ENCODE assay signal across 8 cellular contexts in genomic region chr1:209576798-209577197, GRCh38. TPM values are rescaled to one million over a fixed set of nuclear protein-coding genes. Genes with fewer than 3 reads are reported as not detected.
A peak's percentile ranks its signal among the peaks of the same experiment; 100 is the strongest.
DNase-seq lines count a peak whose midpoint lies in the region; ATAC-seq and TF ChIP-seq lines count a peak whose summit lies in the region.

No MANE protein-coding gene starts in this region.

- in situ Hi-C loops in SK-MEL-5 (cut with HindIII; ENCODE audit: low pct_unique_long_range_greater_than_20kb, low sequenced_read_pairs) = no loop called here

- CTCF ChIA-PET in activated naive CD4-positive, alpha-beta T cell treated with anti-CD3 and anti-CD28 coated beads, Interleukin-2, amount 10 ng/mL, durations not matched to agents 7 days and 5 days (lab: Charles Lee) = interaction anchor here (0.9 to 4.9 kb wide), 18 partner anchors 9 to 246 kb away, joined by 3 to 40 read pairs (median 5); no protein-coding TSS in a partner anchor

- no peaks in the 10 kb centered on the region for H3K79me2 ChIP-seq in Loucy (ENCODE audit: insufficient read depth, low read length)

- no peaks in the 10 kb centered on the region for H4K20me1 ChIP-seq in Loucy (ENCODE audit: insufficient read depth, low read length, poor library complexity, severe bottlenecking)

- H3K27me3 ChIP-seq in Loucy (ENCODE audit: insufficient read depth, low read length, poor library complexity, severe bottlenecking) = no peaks in the 10 kb centered on the region
- H3K27me3 ChIP-seq in psoas muscle (ENCODE audit: insufficient read depth in 3 of 3, low read length in 2 of 3) = peaks cover 0 to 7% (median 3%) of the 10 kb centered on the region in 3 donors

- peak; percentile 75 for ATAC-seq in GM21825 (IDR thresholded peaks at IDR 0.05; ENCODE audit: unreplicated experiment)
- ATAC-seq in Right ventricle myocardium inferior = peak; percentile 93
- peak; percentile 94 to 100 (median 98) for ATAC-seq in psoas muscle

- no peaks in the 10 kb centered on the region for H3F3A ChIP-seq in Loucy (ENCODE audit: low read depth)

- H3K27me3 Mint-ChIP-seq in activated naive CD4-positive, alpha-beta T cell treated with anti-CD3 and anti-CD28 coated beads, Interleukin-2, amount 10 ng/mL, durations not matched to agents 7 days and 5 days = peaks cover 39% of the 10 kb centered on the region

- peak; percentile 93 for TF ChIP-seq CTCF in Loucy (conservative IDR thresholded peaks at IDR 0.05; ENCODE audit: low read length)
- peak; percentile 95 for TF ChIP-seq CTCF in psoas muscle (IDR thresholded peaks at IDR 0.05)

- H3K27ac Mint-ChIP-seq in activated naive CD4-positive, alpha-beta T cell treated with anti-CD3 and anti-CD28 coated beads, Interleukin-2, amount 10 ng/mL, durations not matched to agents 7 days and 5 days = no peak overlapping the region

- no peak overlapping the region for H3K4me3 Mint-ChIP-seq in activated naive CD4-positive, alpha-beta T cell treated with anti-CD3 and anti-CD28 coated beads, Interleukin-2, amount 10 ng/mL, durations not matched to agents 7 days and 5 days

- no peaks in the 10 kb centered on the region for H3K9me2 ChIP-seq in Loucy (replicated peaks; ENCODE audit: low read depth, low read length)

- no peaks in the 10 kb centered on the region for H3K4me1 ChIP-seq in Loucy (ENCODE audit: insufficient read depth, low read length, poor library complexity, severe bottlenecking)
- H3K4me1 ChIP-seq in psoas muscle = peaks cover 3% of the 10 kb centered on the region

- WGBS in psoas muscle, 3 donors = 12 to 15% (median 13%) methylated on average over 6 of the region's 6 CpGs

- no peaks in the 10 kb centered on the region for H3K4me1 Mint-ChIP-seq in activated naive CD4-positive, alpha-beta T cell treated with anti-CD3 and anti-CD28 coated beads, Interleukin-2, amount 10 ng/mL, durations not matched to agents 7 days and 5 days

- no peak overlapping the region for H3K4me3 ChIP-seq in Loucy (ENCODE audit: low read length, poor library complexity, severe bottlenecking)
- H3K4me3 ChIP-seq in psoas muscle = no peak overlapping the region

- no peaks in the 10 kb centered on the region for H3K36me3 Mint-ChIP-seq in activated naive CD4-positive, alpha-beta T cell treated with anti-CD3 and anti-CD28 coated beads, Interleukin-2, amount 10 ng/mL, durations not matched to agents 7 days and 5 days

- H3K4me2 ChIP-seq in Loucy (ENCODE audit: low read depth, low read length, poor library complexity, severe bottlenecking) = no peak overlapping the region

- DNase-seq in DMS79 (lab: John Stamatoyannopoulos, UW) (peak; percentile 12), SK-MEL-5 (ENCODE audit: low read depth, low spot score) (peak; percentile 82), Right ventricle myocardium inferior (ENCODE audit: missing footprints) (peak; percentile 80), psoas muscle (peak; percentile 80 to 88), cortex of kidney (lab: John Stamatoyannopoulos, UW) (no peak)
- DNase-seq in activated naive CD4-positive, alpha-beta T cell treated with anti-CD3 and anti-CD28 coated beads, Interleukin-2, amount 10 ng/mL, durations not matched to agents 7 days and 5 days = peak; percentile 80

- H3K9me3 ChIP-seq in Loucy (ENCODE audit: insufficient read depth, low read depth, low read length) (no peaks in the 10 kb centered on the region), psoas muscle (no peaks in the 10 kb centered on the region)

- H2AFZ ChIP-seq in Loucy (ENCODE audit: low read length) = no peak overlapping the region

- H3K36me3 ChIP-seq in Loucy (ENCODE audit: insufficient read depth, low read length) (no peaks in the 10 kb centered on the region), psoas muscle (ENCODE audit: insufficient read depth in 1 of 2, low read depth in 1 of 2) (no peaks in the 10 kb centered on the region)

- H3K9me3 Mint-ChIP-seq in activated naive CD4-positive, alpha-beta T cell treated with anti-CD3 and anti-CD28 coated beads, Interleukin-2, amount 10 ng/mL, durations not matched to agents 7 days and 5 days = no peaks in the 10 kb centered on the region

- intact Hi-C loops in Right ventricle myocardium inferior (cut with DNase I) (loop anchor here (1.0 to 10.0 kb wide), 4 partner anchors 52 to 248 kb away; partner anchors contain the start of gene UTP25), psoas muscle (cut with DNase I) (loop anchor here (1.0 to 5.0 kb wide), 4 partner anchors 50 to 172 kb away; no protein-coding TSS in a partner anchor)

- H3K27ac ChIP-seq in psoas muscle = no peak overlapping the region

- H3K9ac ChIP-seq in Loucy (ENCODE audit: low read depth, low read length, poor library complexity, severe bottlenecking) = no peak overlapping the region

RNA-seq across cellular contexts. Expression of gene CAMK1G, which starts 6.7 kb away (rescaled TPM):
- total RNA-seq in SK-MEL-5 (2014; rRNA removed; shearing (Covaris generic)) = not detected in 2 replicates
- not detected in 2 replicates for polyA plus RNA-seq in SK-MEL-5 (2015; cell fraction: cytosol; rRNA removed)
- 0.16 TPM in 1 of 2 replicates, not detected in the other for polyA plus RNA-seq in SK-MEL-5 (2015; cell fraction: nucleus; rRNA removed)
- total RNA-seq in Right ventricle myocardium inferior (not detected), psoas muscle (under 1 TPM in 2 of 4 donors, not detected in 2; 0.42 to 0.50 TPM)
- polyA plus RNA-seq in psoas muscle = 1 to 10 TPM in 1 of 3 donors, under 1 TPM in 1, not detected in 1; 0.04 to 1.4 TPM
